Comparison of ENCODE assay signal across 9 cellular contexts in the genomic region with DNA sequence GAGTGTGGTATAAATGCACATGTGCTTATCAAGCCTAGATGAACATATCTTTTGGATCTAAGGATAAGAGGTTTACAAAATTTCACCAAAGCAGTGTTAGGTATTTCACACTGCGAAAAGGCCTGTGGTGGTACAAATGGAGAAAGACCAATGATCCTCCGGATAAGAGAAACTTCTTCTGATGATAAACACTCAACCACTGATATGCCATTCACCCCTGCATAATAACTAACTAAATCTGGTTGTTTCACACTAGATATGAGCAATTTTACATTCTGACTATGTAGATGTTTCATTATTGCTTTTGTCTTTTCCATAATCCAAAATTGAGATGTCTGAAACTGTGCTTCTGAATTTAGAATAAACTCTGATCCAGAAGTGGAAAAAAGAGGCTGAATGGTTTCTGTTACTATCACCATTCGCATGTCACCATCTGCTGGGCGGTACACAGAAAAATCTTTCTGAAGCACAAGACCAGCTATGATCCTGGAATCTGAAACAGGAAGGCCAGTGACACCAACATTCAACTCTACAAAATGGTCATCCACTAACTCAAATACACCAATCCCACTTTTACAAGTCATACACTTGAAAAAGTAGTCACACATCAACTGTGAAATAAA. TPM values are rescaled to one million over a fixed set of nuclear protein-coding genes. Genes with fewer than 3 reads are reported as not detected.
A peak's percentile ranks its signal among the peaks of the same experiment; 100 is the strongest.
DNase-seq lines count a peak whose midpoint lies in the region; ATAC-seq and TF ChIP-seq lines count a peak whose summit lies in the region.
"Had no signal": no experiment of that assay in that cellular context is flagged by ENCODE, and none has a peak within 500 bp of the region (broad histone marks: within the 10 kb centered on the region; RNA-seq: fewer than 3 reads in every experiment).

No MANE protein-coding gene starts in this region.

- 0 out of 2 replicates have a peak overlapping the region, but pooled peaks have one; percentile 65 for H3K27ac Mint-ChIP-seq in WTC11

- H3K27ac ChIP-seq in parathyroid adenoma, result no peak overlapping the region

- peak overlapping the region; percentile 89 for H3K4me3 Mint-ChIP-seq in WTC11

- H3K27me3 ChIP-seq in parathyroid adenoma (ENCODE audit: control insufficient read depth, insufficient read depth, low read length), result no peaks in the 10 kb centered on the region
- H3K27me3 ChIP-seq: body of pancreas had no signal

- no peak overlapping the region for H3K9ac ChIP-seq in parathyroid adenoma

- peak; percentile 32 for ATAC-seq in GM21360 (IDR thresholded peaks at IDR 0.05; ENCODE audit: unreplicated experiment)
- no peak for ATAC-seq in WTC11
- no peak for ATAC-seq in HG03045 (IDR thresholded peaks at IDR 0.05; ENCODE audit: unreplicated experiment)
- ATAC-seq: body of pancreas had no signal

- H2AFZ ChIP-seq in parathyroid adenoma, result peak overlapping the region; percentile 96

- peaks cover 18% of the 10 kb centered on the region for H3K4me1 Mint-ChIP-seq in WTC11

- peaks cover under 1% of the 10 kb centered on the region for H3K79me2 ChIP-seq in parathyroid adenoma

- no peak overlapping the region for H3K4me3 ChIP-seq in parathyroid adenoma (ENCODE audit: low read depth, low read length)

- peaks cover 3% of the 10 kb centered on the region for H3K4me1 ChIP-seq in parathyroid adenoma

- H3K36me3 ChIP-seq in parathyroid adenoma (ENCODE audit: control insufficient read depth, insufficient read depth, low read length), result no peaks in the 10 kb centered on the region

- DNase-seq in DMS53 treated with DMSO at 0.1 percent for 48 hours (lab: John Stamatoyannopoulos, UW; ENCODE audit: unreplicated experiment), result peak; percentile 23
- peak; percentile 1 for DNase-seq in NCI-H1105 (lab: John Stamatoyannopoulos, UW)
- DNase-seq in WTC11 (ENCODE audit: low spot score), result no peak
- peak; percentile 68 for DNase-seq in fibroblast of the conjunctiva (ENCODE audit: low read depth)
- no peak for DNase-seq in activated CD8-positive, alpha-beta memory T cell treated with anti-CD3 and anti-CD28 coated beads, Interleukin-2, amount 50 U/mL, for 48 hours

- TF ChIP-seq CTCF in WTC11 (IDR thresholded peaks at IDR 0.05), result no peak
- TF ChIP-seq CTCF in parathyroid adenoma (IDR thresholded peaks at IDR 0.05), result no peak

- POLR2A ChIA-PET in WTC11 (lab: Charles Lee), result no interaction called here

- CTCF ChIA-PET in WTC11 (lab: Charles Lee), result interaction anchor here (0.6 to 1.8 kb wide), 5 partner anchors 34 to 724 kb away, joined by 3 to 5 read pairs (median 3); no protein-coding TSS in a partner anchor

- H3K9me3 ChIP-seq in parathyroid adenoma (ENCODE audit: control insufficient read depth, low read length), result no peaks in the 10 kb centered on the region
- H3K9me3 ChIP-seq: body of pancreas had no signal

- H3K9me3 Mint-ChIP-seq in WTC11, result no peaks in the 10 kb centered on the region

- peak overlapping the region; percentile 93 for H3K4me2 ChIP-seq in parathyroid adenoma (ENCODE audit: low read length)

- no peaks in the 10 kb centered on the region for H3K36me3 Mint-ChIP-seq in WTC11

- no peaks in the 10 kb centered on the region for H3K27me3 Mint-ChIP-seq in WTC11 (ENCODE audit: low read depth)

TF ChIP-seq in WTC11, 78 proteins besides CTCF, POLR2A, EP300 and RAD21:
- TF ChIP-seq ZNF396 (CRISPR knock-in tag; IDR thresholded peaks at IDR 0.05; ENCODE audit: borderline replicate concordance) (no peak), SMAD3 (CRISPR knock-in tag; IDR thresholded peaks at IDR 0.05; ENCODE audit: borderline replicate concordance) (no peak), NR2C2 (CRISPR knock-in tag; IDR thresholded peaks at IDR 0.05) (no peak), KAT7 (CRISPR knock-in tag; IDR thresholded peaks at IDR 0.05; ENCODE audit: borderline replicate concordance) (no peak), ZNF425 (CRISPR knock-in tag; conservative IDR thresholded peaks at IDR 0.05) (no peak), ETV6 (CRISPR knock-in tag; IDR thresholded peaks at IDR 0.05) (no peak), ESRRA (CRISPR knock-in tag; IDR thresholded peaks at IDR 0.05; ENCODE audit: borderline replicate concordance) (no peak), TP53 (CRISPR knock-in tag; IDR thresholded peaks at IDR 0.05) (no peak), AFF4 (CRISPR knock-in tag; IDR thresholded peaks at IDR 0.05; ENCODE audit: borderline replicate concordance) (no peak), GABPB1 (CRISPR knock-in tag; IDR thresholded peaks at IDR 0.05) (no peak), NFE2L1 (CRISPR knock-in tag; IDR thresholded peaks at IDR 0.05) (no peak), CREM (CRISPR knock-in tag; IDR thresholded peaks at IDR 0.05) (no peak), SP1 (CRISPR knock-in tag; conservative IDR thresholded peaks at IDR 0.05) (no peak)
- TF ChIP-seq, protein P1, sequence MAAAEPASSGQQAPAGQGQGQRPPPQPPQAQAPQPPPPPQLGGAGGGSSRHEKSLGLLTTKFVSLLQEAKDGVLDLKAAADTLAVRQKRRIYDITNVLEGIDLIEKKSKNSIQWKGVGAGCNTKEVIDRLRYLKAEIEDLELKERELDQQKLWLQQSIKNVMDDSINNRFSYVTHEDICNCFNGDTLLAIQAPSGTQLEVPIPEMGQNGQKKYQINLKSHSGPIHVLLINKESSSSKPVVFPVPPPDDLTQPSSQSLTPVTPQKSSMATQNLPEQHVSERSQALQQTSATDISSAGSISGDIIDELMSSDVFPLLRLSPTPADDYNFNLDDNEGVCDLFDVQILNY (CRISPR knock-in tag; IDR thresholded peaks at IDR 0.05), result no peak
- TF ChIP-seq, protein P2, sequence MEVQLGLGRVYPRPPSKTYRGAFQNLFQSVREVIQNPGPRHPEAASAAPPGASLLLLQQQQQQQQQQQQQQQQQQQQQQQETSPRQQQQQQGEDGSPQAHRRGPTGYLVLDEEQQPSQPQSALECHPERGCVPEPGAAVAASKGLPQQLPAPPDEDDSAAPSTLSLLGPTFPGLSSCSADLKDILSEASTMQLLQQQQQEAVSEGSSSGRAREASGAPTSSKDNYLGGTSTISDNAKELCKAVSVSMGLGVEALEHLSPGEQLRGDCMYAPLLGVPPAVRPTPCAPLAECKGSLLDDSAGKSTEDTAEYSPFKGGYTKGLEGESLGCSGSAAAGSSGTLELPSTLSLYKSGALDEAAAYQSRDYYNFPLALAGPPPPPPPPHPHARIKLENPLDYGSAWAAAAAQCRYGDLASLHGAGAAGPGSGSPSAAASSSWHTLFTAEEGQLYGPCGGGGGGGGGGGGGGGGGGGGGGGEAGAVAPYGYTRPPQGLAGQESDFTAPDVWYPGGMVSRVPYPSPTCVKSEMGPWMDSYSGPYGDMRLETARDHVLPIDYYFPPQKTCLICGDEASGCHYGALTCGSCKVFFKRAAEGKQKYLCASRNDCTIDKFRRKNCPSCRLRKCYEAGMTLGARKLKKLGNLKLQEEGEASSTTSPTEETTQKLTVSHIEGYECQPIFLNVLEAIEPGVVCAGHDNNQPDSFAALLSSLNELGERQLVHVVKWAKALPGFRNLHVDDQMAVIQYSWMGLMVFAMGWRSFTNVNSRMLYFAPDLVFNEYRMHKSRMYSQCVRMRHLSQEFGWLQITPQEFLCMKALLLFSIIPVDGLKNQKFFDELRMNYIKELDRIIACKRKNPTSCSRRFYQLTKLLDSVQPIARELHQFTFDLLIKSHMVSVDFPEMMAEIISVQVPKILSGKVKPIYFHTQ (CRISPR knock-in tag; IDR thresholded peaks at IDR 0.05), result no peak

RNA-seq across cellular contexts. Expression of gene BBS10, which starts 1.3 kb away (rescaled TPM):
- total RNA-seq in WTC11 (2021), result 8.2 to 9.2 TPM (median 8.9 TPM) in 3 replicates

Comparison
In these comparisons a context has a peak if more than half of its experiments do, and no peak if none do; other contexts are left out.
1. DNase-seq: peak in DMS53 treated with DMSO at 0.1 percent for 48 hours (single experiment), NCI-H1105 (single experiment) and fibroblast of the conjunctiva (single experiment); none in WTC11 (single experiment) and activated CD8-positive, alpha-beta memory T cell treated with anti-CD3 and anti-CD28 coated beads, Interleukin-2, amount 50 U/mL, for 48 hours (single experiment).